Comparison of ENCODE assay signal across 15 cellular contexts in the genomic region with DNA sequence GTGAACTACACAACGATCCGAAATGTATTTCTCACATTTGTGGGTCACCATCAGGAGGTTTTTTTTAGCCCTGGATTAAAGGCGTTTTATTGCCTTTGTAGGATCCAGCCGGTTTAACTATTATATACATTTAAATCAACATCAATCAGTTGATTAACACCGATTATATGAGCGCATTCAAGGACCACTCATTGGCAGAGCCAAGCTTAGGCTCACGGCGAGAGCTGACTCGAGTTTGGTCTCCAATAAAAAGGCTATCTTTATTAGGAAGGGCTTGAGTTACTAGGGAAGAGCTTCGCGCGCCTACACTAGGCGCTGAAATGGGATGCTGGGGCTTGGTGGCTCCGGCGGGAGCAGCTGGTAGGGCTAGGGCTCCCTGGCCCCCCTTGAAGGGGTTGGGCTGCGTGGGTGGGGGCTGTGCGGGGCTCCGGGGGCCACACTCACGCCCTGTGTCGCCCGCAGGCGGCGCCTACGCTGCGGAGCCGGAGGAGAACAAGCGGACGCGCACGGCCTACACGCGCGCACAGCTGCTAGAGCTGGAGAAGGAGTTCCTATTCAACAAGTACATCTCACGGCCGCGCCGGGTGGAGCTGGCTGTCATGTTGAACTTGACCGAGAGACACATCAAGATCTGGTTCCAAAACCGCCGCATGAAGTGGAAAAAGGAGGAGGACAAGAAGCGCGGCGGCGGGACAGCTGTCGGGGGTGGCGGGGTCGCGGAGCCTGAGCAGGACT. TPM values are rescaled to one million over a fixed set of nuclear protein-coding genes. Genes with fewer than 3 reads are reported as not detected.
DNase-seq lines count a peak whose midpoint lies in the region; ATAC-seq, FAIRE-seq and TF ChIP-seq lines count a peak whose summit lies in the region.
"Had no signal": no experiment of that assay in that cellular context is flagged by ENCODE, and none has a peak within 500 bp of the region (broad histone marks: within the 10 kb centered on the region; RNA-seq: fewer than 3 reads in every experiment).

No MANE protein-coding gene starts in this region.

- peaks cover 95 to 99% (median 96%) of the 10 kb centered on the region in 3 donors for H3K27me3 Mint-ChIP-seq in CD14-positive monocyte (ENCODE audit: low read depth in 3 of 3)
- peaks cover 78% of the 10 kb centered on the region for H3K27me3 Mint-ChIP-seq in activated T-helper 1 cell treated with anti-CD3 and anti-CD28 coated beads, Interleukin-12 subunit alpha, Interleukin-12 subunit beta, Interleukin-2, Interleukin-4 antibody, amounts not matched to agents 30 ng/mL and 10 ng/mL and 1 ng/mL, durations not matched to agents 14 hours and 24 hours and 36 hours (ENCODE audit: insufficient read depth)
- H3K27me3 Mint-ChIP-seq in effector memory CD8-positive, alpha-beta T cell = peaks cover 79 to 96% of the 10 kb centered on the region in 2 donors

- peaks cover 21% of the 10 kb centered on the region for H3K4me1 Mint-ChIP-seq in CD14-positive monocyte
- peaks cover 7% of the 10 kb centered on the region for H3K4me1 Mint-ChIP-seq in activated T-helper 1 cell treated with anti-CD3 and anti-CD28 coated beads, Interleukin-12 subunit alpha, Interleukin-12 subunit beta, Interleukin-2, Interleukin-4 antibody, amounts not matched to agents 30 ng/mL and 10 ng/mL and 1 ng/mL, durations not matched to agents 14 hours and 24 hours and 36 hours (ENCODE audit: low read depth)
- peaks cover 18 to 29% of the 10 kb centered on the region in 2 donors for H3K4me1 Mint-ChIP-seq in effector memory CD8-positive, alpha-beta T cell (ENCODE audit: low read depth in 2 of 2)

- no peak for ATAC-seq in effector memory CD8-positive, alpha-beta T cell (replicated peaks)
- no peak for ATAC-seq in left lobe of liver
- ATAC-seq: heart left ventricle, left colon had no signal

- H3K27me3 ChIP-seq in mucosa of stomach (ENCODE audit: control insufficient read depth, insufficient read depth, low read length) = peaks cover 31% of the 10 kb centered on the region

- H3K36me3 Mint-ChIP-seq in CD14-positive monocyte = peaks cover 4 to 9% of the 10 kb centered on the region in 2 donors
- no peaks in the 10 kb centered on the region for H3K36me3 Mint-ChIP-seq in activated T-helper 1 cell treated with anti-CD3 and anti-CD28 coated beads, Interleukin-12 subunit alpha, Interleukin-12 subunit beta, Interleukin-2, Interleukin-4 antibody, amounts not matched to agents 30 ng/mL and 10 ng/mL and 1 ng/mL, durations not matched to agents 14 hours and 24 hours and 36 hours (ENCODE audit: low read depth)
- peaks cover 4% of the 10 kb centered on the region for H3K36me3 Mint-ChIP-seq in effector memory CD8-positive, alpha-beta T cell (ENCODE audit: insufficient read depth)

- no peak overlapping the region for H3K4me3 ChIP-seq in mucosa of stomach (ENCODE audit: low read length)
- H3K4me3 ChIP-seq: heart left ventricle had no signal

- no peak for FAIRE-seq in GM12892 (lab: Jason Lieb, UNC)

- H3K27ac Mint-ChIP-seq in CD14-positive monocyte = no peak overlapping the region
- H3K27ac Mint-ChIP-seq in activated T-helper 1 cell treated with anti-CD3 and anti-CD28 coated beads, Interleukin-12 subunit alpha, Interleukin-12 subunit beta, Interleukin-2, Interleukin-4 antibody, amounts not matched to agents 30 ng/mL and 10 ng/mL and 1 ng/mL, durations not matched to agents 14 hours and 24 hours and 36 hours = peak overlapping the region; percentile 66
- H3K27ac Mint-ChIP-seq in effector memory CD8-positive, alpha-beta T cell = no peak overlapping the region
- H3K27ac Mint-ChIP-seq: CD4-positive, alpha-beta T cell had no signal

- peaks cover 12% of the 10 kb centered on the region for H3K4me1 ChIP-seq in mucosa of stomach (ENCODE audit: control insufficient read depth, insufficient read depth, low read length)

- H3K4me3 Mint-ChIP-seq in CD14-positive monocyte = peak overlapping the region; percentile 37 to 88
- no peak overlapping the region for H3K4me3 Mint-ChIP-seq in activated T-helper 1 cell treated with anti-CD3 and anti-CD28 coated beads, Interleukin-12 subunit alpha, Interleukin-12 subunit beta, Interleukin-2, Interleukin-4 antibody, amounts not matched to agents 30 ng/mL and 10 ng/mL and 1 ng/mL, durations not matched to agents 14 hours and 24 hours and 36 hours
- H3K4me3 Mint-ChIP-seq in effector memory CD8-positive, alpha-beta T cell = no peak overlapping the region
- H3K4me3 Mint-ChIP-seq: neural crest cell had no signal

- H3K9me3 Mint-ChIP-seq in CD14-positive monocyte = peaks cover 0 to 39% (median 15%) of the 10 kb centered on the region in 7 donors
- H3K9me3 Mint-ChIP-seq in activated T-helper 1 cell treated with anti-CD3 and anti-CD28 coated beads, Interleukin-12 subunit alpha, Interleukin-12 subunit beta, Interleukin-2, Interleukin-4 antibody, amounts not matched to agents 30 ng/mL and 10 ng/mL and 1 ng/mL, durations not matched to agents 14 hours and 24 hours and 36 hours = no peaks in the 10 kb centered on the region
- no peaks in the 10 kb centered on the region for H3K9me3 Mint-ChIP-seq in effector memory CD8-positive, alpha-beta T cell
- H3K9me3 Mint-ChIP-seq: CD4-positive, alpha-beta T cell; neural crest cell had no signal

- H3K9ac ChIP-seq in mucosa of stomach (ENCODE audit: low read length) = peak overlapping the region; percentile 97

- DNase-seq in CD14-positive monocyte (ENCODE audit: low spot score) (no peak), GM12892 (ENCODE audit: insufficient read length) (peak; percentile 7), middle frontal gyrus (ENCODE audit: extremely low spot score, low spot score) (no peak), left lobe of liver (ENCODE audit: low spot score) (no peak), HCEC 1CT (no peak)
- DNase-seq in activated T-helper 1 cell treated with anti-CD3 and anti-CD28 coated beads, Interleukin-12 subunit alpha, Interleukin-12 subunit beta, Interleukin-2, Interleukin-4 antibody, amounts not matched to agents 30 ng/mL and 10 ng/mL and 1 ng/mL, durations not matched to agents 14 hours and 24 hours and 36 hours (ENCODE audit: low spot score) = no peak
- DNase-seq in effector memory CD8-positive, alpha-beta T cell = no peak
- DNase-seq: CD4-positive, alpha-beta T cell; heart left ventricle; left colon; NCI-H69; T1000 had no signal

- H3K9me3 ChIP-seq in mucosa of stomach (ENCODE audit: control insufficient read depth, low read length) = no peaks in the 10 kb centered on the region
- H3K9me3 ChIP-seq: heart left ventricle had no signal

- intact Hi-C loops in CD14-positive monocyte (cut with micrococcal nuclease) = no loop called here
- intact Hi-C loops in activated T-helper 1 cell treated with anti-CD3 and anti-CD28 coated beads, Interleukin-12 subunit alpha, Interleukin-12 subunit beta, Interleukin-2, Interleukin-4 antibody, amounts not matched to agents 30 ng/mL and 10 ng/mL and 1 ng/mL, durations not matched to agents 14 hours and 24 hours and 36 hours (cut with micrococcal nuclease) = loop anchor here (2.0 kb wide), 3 partner anchors 31 to 131 kb away; partner anchors contain the start of gene GSX1

- H3K36me3 ChIP-seq in mucosa of stomach (ENCODE audit: control insufficient read depth, insufficient read depth, low read length) = no peaks in the 10 kb centered on the region
- H3K36me3 ChIP-seq: heart left ventricle had no signal

- TF ChIP-seq CTCF in CD14-positive monocyte (IDR thresholded peaks at IDR 0.05) = no peak

- no peak for TF ChIP-seq POLR2A in GM12892 (IDR thresholded peaks at IDR 0.05; ENCODE audit: low read depth, low read length)

RNA-seq across cellular contexts. Expression of gene PDX1, which starts 4.2 kb away (rescaled TPM):
- not detected for polyA plus RNA-seq in CD14-positive monocyte
- polyA plus RNA-seq in GM12892 (2012; ENCODE audit: missing spikeins) = 0.17 TPM
- total RNA-seq in activated T-helper 1 cell treated with anti-CD3 and anti-CD28 coated beads, Interleukin-12 subunit alpha, Interleukin-12 subunit beta, Interleukin-2, Interleukin-4 antibody, amounts not matched to agents 30 ng/mL and 10 ng/mL and 1 ng/mL, durations not matched to agents 14 hours and 24 hours and 36 hours = not detected in 2 replicates
- total RNA-seq in left lobe of liver = 0.70 TPM
- total RNA-seq: CD4-positive, alpha-beta T cell; heart left ventricle; neural crest cell; skeletal muscle tissue had no signal
- polyA plus RNA-seq: heart left ventricle had no signal

RNA-seq across cellular contexts. Expression of gene CDX2, which starts 45.2 kb away (rescaled TPM):
- polyA plus RNA-seq in CD14-positive monocyte = not detected
- polyA plus RNA-seq in GM12892 (2012; ENCODE audit: missing spikeins) = not detected
- not detected in 2 replicates for total RNA-seq in activated T-helper 1 cell treated with anti-CD3 and anti-CD28 coated beads, Interleukin-12 subunit alpha, Interleukin-12 subunit beta, Interleukin-2, Interleukin-4 antibody, amounts not matched to agents 30 ng/mL and 10 ng/mL and 1 ng/mL, durations not matched to agents 14 hours and 24 hours and 36 hours
- total RNA-seq in left lobe of liver = not detected
- total RNA-seq: CD4-positive, alpha-beta T cell; heart left ventricle; skeletal muscle tissue had no signal
- polyA plus RNA-seq: heart left ventricle had no signal

Comparison
In these comparisons a context has a peak if more than half of its experiments do, and no peak if none do; other contexts are left out.
1. H3K4me3 Mint-ChIP-seq: peak in CD14-positive monocyte (2 of 2); none in activated T-helper 1 cell treated with anti-CD3 and anti-CD28 coated beads, Interleukin-12 subunit alpha, Interleukin-12 subunit beta, Interleukin-2, Interleukin-4 antibody, amounts not matched to agents 30 ng/mL and 10 ng/mL and 1 ng/mL, durations not matched to agents 14 hours and 24 hours and 36 hours (single experiment) and effector memory CD8-positive, alpha-beta T cell (0 of 2).